38 cellular contexts compared by ENCODE assay signal in the genomic region with DNA sequence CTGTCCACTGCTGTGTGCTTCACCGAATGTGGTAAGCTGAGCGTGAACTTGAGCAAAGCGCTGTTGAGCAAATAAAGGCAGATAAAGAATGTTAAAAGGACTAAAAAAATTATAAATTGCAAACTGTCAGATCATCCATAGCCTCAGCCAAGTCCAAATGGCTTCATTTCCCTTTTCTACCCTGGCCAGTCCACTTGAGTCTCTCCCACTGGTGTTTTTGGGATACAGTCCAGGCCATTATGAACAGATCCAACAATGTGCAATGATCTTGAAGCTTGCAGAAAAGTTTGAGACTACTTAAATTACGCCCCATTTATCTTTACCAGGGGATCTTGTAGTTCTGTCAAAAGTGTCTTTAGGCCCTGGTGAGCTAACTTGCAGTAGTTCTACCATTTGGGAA.
"Had no signal": no experiment of that assay in that cellular context is flagged by ENCODE, and none has a peak within 500 bp of the region (broad histone marks: within the 10 kb centered on the region; RNA-seq: fewer than 3 reads in every experiment).

No MANE protein-coding gene starts in this region.

- DNase-seq: activated B cell treated with CpG ODN at 0.5 μM for 24 hours; activated CD4-positive, alpha-beta memory T cell treated with anti-CD3 and anti-CD28 coated beads for 36 hours; activated CD4-positive, alpha-beta T cell treated with anti-CD3 and anti-CD28 coated beads for 4 hours; activated CD4-positive, alpha-beta T cell treated with anti-CD3 and anti-CD28 coated beads, Interleukin-2, amount 10 ng/mL, durations not matched to agents 24 days and 14 days; activated CD4-positive, alpha-beta T cell treated with anti-CD3 and anti-CD28 coated beads, Interleukin-2, amount 50 U/mL, for 1 hour; activated CD4-positive, alpha-beta T cell treated with anti-CD3 and anti-CD28 coated beads, Interleukin-2, amount 50 U/mL, for 4 hours; activated CD4-positive, CD25-positive, alpha-beta regulatory T cell treated with anti-CD3 and anti-CD28 coated beads, Interleukin-2, amount 50 U/mL, for 72 hours; activated CD8-positive, alpha-beta memory T cell treated with anti-CD3 and anti-CD28 coated beads, Interleukin-2, amount 50 U/mL, for 4 hours; activated CD8-positive, alpha-beta T cell treated with anti-CD3 and anti-CD28 coated beads for 36 hours; activated effector memory CD4-positive, alpha-beta T cell treated with anti-CD3 and anti-CD28 coated beads, Interleukin-2, amount 50 U/mL, for 16 hours; activated gamma-delta T cell treated with Interleukin-2 at 50 U/mL for 16 hours; activated naive CD4-positive, alpha-beta T cell; activated naive CD4-positive, alpha-beta T cell treated with anti-CD3 and anti-CD28 coated beads for 36 hours; activated naive CD4-positive, alpha-beta T cell treated with anti-CD3 and anti-CD28 coated beads, Interleukin-2, amount 50 U/mL, for 16 hours; activated naive CD8-positive, alpha-beta T cell treated with anti-CD3 and anti-CD28 coated beads for 36 hours; activated T-cell treated with anti-CD3 and anti-CD28 coated beads for 4 hours; activated T-cell treated with anti-CD3 and anti-CD28 coated beads, Interleukin-2, amount 50 U/mL, for 1 hour; activated T-cell treated with anti-CD3 and anti-CD28 coated beads, Interleukin-2, amount 50 U/mL, for 4 hours; activated T-cell treated with anti-CD3 and anti-CD28 coated beads, Interleukin-2, amount 50 U/mL, for 72 hours; adrenal gland; amniotic stem cell; aorta; caudate nucleus; cerebellar nuclear complex; T-helper 1 cell; T-helper 2 cell; T-helper 9 cell had no signal

- H3K9me3 ChIP-seq: adrenal gland had no signal

- H3K4me3 ChIP-seq: adrenal gland, cardiac muscle cell had no signal

- H3K27me3 ChIP-seq: adrenal gland, cardiac muscle cell had no signal

- H3K9me3 Mint-ChIP-seq: activated CD4-positive, alpha-beta memory T cell treated with anti-CD3 and anti-CD28 coated beads for 36 hours; activated CD4-positive, alpha-beta T cell treated with anti-CD3 and anti-CD28 coated beads, Interleukin-2, amount 10 ng/mL, durations not matched to agents 24 days and 14 days; activated CD8-positive, alpha-beta T cell treated with anti-CD3 and anti-CD28 coated beads for 36 hours; activated naive CD8-positive, alpha-beta T cell treated with anti-CD3 and anti-CD28 coated beads for 36 hours; activated T-helper 1 cell treated with anti-CD3 and anti-CD28 coated beads, Interleukin-12 subunit alpha, Interleukin-12 subunit beta, Interleukin-2, Interleukin-4 antibody, amounts not matched to agents 30 ng/mL and 10 ng/mL and 1 ng/mL, durations not matched to agents 14 hours and 24 hours and 36 hours; brain; T-helper 1 cell treated with Interleukin-12 subunit alpha and Interleukin-12 subunit beta and Interleukin-4 antibody, amounts not matched to agents 30 μg/mL and 1 μg/mL, for 36 hours; T-helper 2 cell treated with Interferon-gamma antibody and Interleukin-4, amounts not matched to agents 5 μg/mL and 100 μg/mL, for 36 hours had no signal

- H3K27ac Mint-ChIP-seq: activated B cell treated with CpG ODN at 0.5 μM for 24 hours; activated CD4-positive, alpha-beta memory T cell treated with anti-CD3 and anti-CD28 coated beads for 36 hours; activated CD4-positive, alpha-beta T cell treated with anti-CD3 and anti-CD28 coated beads, Interleukin-2, amount 10 ng/mL, durations not matched to agents 24 days and 14 days; activated CD8-positive, alpha-beta T cell treated with anti-CD3 and anti-CD28 coated beads for 36 hours; activated naive CD4-positive, alpha-beta T cell treated with anti-CD3 and anti-CD28 coated beads for 36 hours; activated naive CD4-positive, alpha-beta T cell treated with anti-CD3 and anti-CD28 coated beads, Interleukin-2, amount 50 U/mL, for 72 hours; activated naive CD8-positive, alpha-beta T cell treated with anti-CD3 and anti-CD28 coated beads for 36 hours; activated T-cell treated with anti-CD3 and anti-CD28 coated beads, Interleukin-2, amount 50 U/mL, for 72 hours; activated T-helper 1 cell treated with anti-CD3 and anti-CD28 coated beads, Interleukin-12 subunit alpha, Interleukin-12 subunit beta, Interleukin-2, Interleukin-4 antibody, amounts not matched to agents 30 ng/mL and 10 ng/mL and 1 ng/mL, durations not matched to agents 14 hours and 24 hours and 36 hours; activated T-helper 17 cell treated with anti-CD3 and anti-CD28 coated beads, Interleukin-2, amount 50 U/mL, for 72 hours; T-helper 1 cell treated with Interleukin-12 subunit alpha and Interleukin-12 subunit beta and Interleukin-4 antibody, amounts not matched to agents 30 μg/mL and 1 μg/mL, for 36 hours; T-helper 2 cell treated with Interferon-gamma antibody and Interleukin-4, amounts not matched to agents 5 μg/mL and 100 μg/mL, for 36 hours had no signal

- H3K36me3 ChIP-seq: adrenal gland, cardiac muscle cell had no signal

- H3K27ac ChIP-seq: adrenal gland, cardiac muscle cell, VCaP had no signal

- FAIRE-seq: bronchial epithelial cell, TTC549 had no signal

- H3K36me3 Mint-ChIP-seq: activated CD4-positive, alpha-beta memory T cell treated with anti-CD3 and anti-CD28 coated beads for 36 hours; activated naive CD4-positive, alpha-beta T cell treated with anti-CD3 and anti-CD28 coated beads, Interleukin-2, amount 50 U/mL, for 72 hours; activated naive CD8-positive, alpha-beta T cell treated with anti-CD3 and anti-CD28 coated beads for 36 hours; brain had no signal

- H3K4me1 Mint-ChIP-seq: activated B cell treated with CpG ODN at 0.5 μM for 24 hours; central memory CD8-positive, alpha-beta T cell had no signal

- H3K4me1 ChIP-seq: adrenal gland had no signal

- H3K4me3 Mint-ChIP-seq: activated B cell treated with CpG ODN at 0.5 μM for 24 hours; activated CD4-positive, alpha-beta memory T cell treated with anti-CD3 and anti-CD28 coated beads for 36 hours; activated CD4-positive, alpha-beta T cell treated with anti-CD3 and anti-CD28 coated beads, Interleukin-2, amount 10 ng/mL, durations not matched to agents 24 days and 14 days; activated CD8-positive, alpha-beta T cell treated with anti-CD3 and anti-CD28 coated beads for 36 hours; activated naive CD4-positive, alpha-beta T cell treated with anti-CD3 and anti-CD28 coated beads for 36 hours; activated naive CD8-positive, alpha-beta T cell treated with anti-CD3 and anti-CD28 coated beads for 36 hours; activated T-cell treated with anti-CD3 and anti-CD28 coated beads, Interleukin-2, amount 50 U/mL, for 4 hours; activated T-cell treated with anti-CD3 and anti-CD28 coated beads, Interleukin-2, amount 50 U/mL, for 72 hours; activated T-helper 1 cell treated with anti-CD3 and anti-CD28 coated beads, Interleukin-12 subunit alpha, Interleukin-12 subunit beta, Interleukin-2, Interleukin-4 antibody, amounts not matched to agents 30 ng/mL and 10 ng/mL and 1 ng/mL, durations not matched to agents 14 hours and 24 hours and 36 hours; activated T-helper 17 cell treated with anti-CD3 and anti-CD28 coated beads, Interleukin-2, amount 50 U/mL, for 72 hours; brain; central memory CD8-positive, alpha-beta T cell; T-helper 1 cell treated with Interleukin-12 subunit alpha and Interleukin-12 subunit beta and Interleukin-4 antibody, amounts not matched to agents 30 μg/mL and 1 μg/mL, for 36 hours; T-helper 2 cell treated with Interferon-gamma antibody and Interleukin-4, amounts not matched to agents 5 μg/mL and 100 μg/mL, for 36 hours had no signal

- H3K27me3 Mint-ChIP-seq: activated B cell treated with CpG ODN at 0.5 μM for 24 hours; activated CD4-positive, alpha-beta memory T cell treated with anti-CD3 and anti-CD28 coated beads for 36 hours; activated CD4-positive, alpha-beta T cell treated with anti-CD3 and anti-CD28 coated beads, Interleukin-2, amount 10 ng/mL, durations not matched to agents 24 days and 14 days; activated CD8-positive, alpha-beta T cell treated with anti-CD3 and anti-CD28 coated beads for 36 hours; activated T-helper 17 cell treated with anti-CD3 and anti-CD28 coated beads, Interleukin-2, amount 50 U/mL, for 72 hours; brain; central memory CD8-positive, alpha-beta T cell had no signal
